Comparison of ENCODE assay signal across 8 cellular contexts in genomic region chr17:58338454-58338841, GRCh38. TPM values are rescaled to one million over a fixed set of nuclear protein-coding genes. Genes with fewer than 3 reads are reported as not detected.
A peak's percentile ranks its signal among the peaks of the same experiment; 100 is the strongest.
DNase-seq lines count a peak whose midpoint lies in the region; ATAC-seq and TF ChIP-seq lines count a peak whose summit lies in the region.

No MANE protein-coding gene starts in this region.

- H3K27ac Mint-ChIP-seq in activated CD8-positive, alpha-beta T cell treated with anti-CD3 and anti-CD28 coated beads for 36 hours: peak overlapping the region; percentile 96
- H3K27ac Mint-ChIP-seq in mesothelial cell of epicardium: peak overlapping the region; percentile 93

- peaks cover 80% of the 10 kb centered on the region for H3K36me3 Mint-ChIP-seq in activated CD8-positive, alpha-beta T cell treated with anti-CD3 and anti-CD28 coated beads for 36 hours (ENCODE audit: low read depth)
- H3K36me3 Mint-ChIP-seq in mesothelial cell of epicardium: peaks cover 5% of the 10 kb centered on the region

- CTCF ChIA-PET in activated CD8-positive, alpha-beta T cell treated with anti-CD3 and anti-CD28 coated beads for 36 hours (lab: Charles Lee): interaction anchor here (3.0 to 6.2 kb wide), 3 partner anchors 11 to 21 kb away, joined by 19 to 51 read pairs (median 49); partner anchors contain the start of genes SUPT4H1 and TSPOAP1

- H3K27me3 Mint-ChIP-seq in activated CD8-positive, alpha-beta T cell treated with anti-CD3 and anti-CD28 coated beads for 36 hours: no peaks in the 10 kb centered on the region
- no peaks in the 10 kb centered on the region for H3K27me3 Mint-ChIP-seq in mesothelial cell of epicardium (ENCODE audit: low read depth)

- POLR2A ChIA-PET in activated CD8-positive, alpha-beta T cell treated with anti-CD3 and anti-CD28 coated beads for 36 hours (lab: Charles Lee): interaction anchor here (0.9 to 26.8 kb wide), 8 partner anchors 1 to 177 kb away, joined by 3 to 1558 read pairs (median 6); partner anchors contain the start of genes MTMR4, SUPT4H1 and TSPOAP1

- ATAC-seq in activated CD8-positive, alpha-beta T cell treated with anti-CD3 and anti-CD28 coated beads for 36 hours: peak; percentile 5
- ATAC-seq in GM18909 (IDR thresholded peaks at IDR 0.05; ENCODE audit: poor library complexity, unreplicated experiment) (no peak), HG03196 (IDR thresholded peaks at IDR 0.05; ENCODE audit: unreplicated experiment) (no peak)

- TF ChIP-seq CTCF in activated CD8-positive, alpha-beta T cell treated with anti-CD3 and anti-CD28 coated beads for 36 hours (IDR thresholded peaks at IDR 0.05): peak; percentile 38
- TF ChIP-seq CTCF in mesothelial cell of epicardium (IDR thresholded peaks at IDR 0.05; ENCODE audit: unreplicated experiment): no peak

- intact Hi-C loops in activated CD8-positive, alpha-beta T cell treated with anti-CD3 and anti-CD28 coated beads for 36 hours (cut with micrococcal nuclease): loop anchor here (5.0 to 10.0 kb wide), 3 partner anchors 79 to 766 kb away; partner anchors contain the start of genes RNF43 and TRIM37

- DNase-seq in stimulated activated naive CD4-positive, alpha-beta T cell treated with Interleukin-2 at 50 U/mL for 16 hours (lab: John Stamatoyannopoulos, UW): peak; percentile 36
- no peak for DNase-seq in stimulated activated naive CD4-positive, alpha-beta T cell (lab: John Stamatoyannopoulos, UW)
- peak; percentile 71 for DNase-seq in activated CD8-positive, alpha-beta T cell treated with anti-CD3 and anti-CD28 coated beads for 36 hours
- DNase-seq in mesothelial cell of epicardium (ENCODE audit: low spot score in 2 of 2, unreplicated experiment in 2 of 2) (no peak), NCI-H128 (lab: John Stamatoyannopoulos, UW; ENCODE audit: unreplicated experiment) (no peak), nucleus accumbens (lab: John Stamatoyannopoulos, UW) (no peak)

- peak overlapping the region; percentile 81 for H3K4me3 Mint-ChIP-seq in activated CD8-positive, alpha-beta T cell treated with anti-CD3 and anti-CD28 coated beads for 36 hours
- no peak overlapping the region for H3K4me3 Mint-ChIP-seq in mesothelial cell of epicardium

- peaks cover 5% of the 10 kb centered on the region for H3K4me1 Mint-ChIP-seq in activated CD8-positive, alpha-beta T cell treated with anti-CD3 and anti-CD28 coated beads for 36 hours (ENCODE audit: low read depth)
- peaks cover 40% of the 10 kb centered on the region for H3K4me1 Mint-ChIP-seq in mesothelial cell of epicardium

- H3K9me3 Mint-ChIP-seq in activated CD8-positive, alpha-beta T cell treated with anti-CD3 and anti-CD28 coated beads for 36 hours: no peaks in the 10 kb centered on the region
- no peaks in the 10 kb centered on the region for H3K9me3 Mint-ChIP-seq in mesothelial cell of epicardium

RNA-seq across cellular contexts. Expression of gene TSPOAP1, which starts 9.9 kb away (rescaled TPM):
- 10 to 100 TPM; 21.1 to 24.1 TPM for total RNA-seq in activated CD8-positive, alpha-beta T cell treated with anti-CD3 and anti-CD28 coated beads for 36 hours
- total RNA-seq in mesothelial cell of epicardium: 87.2 to 88.8 TPM (median 88.4 TPM) in 3 replicates

RNA-seq across cellular contexts. Expression of gene SUPT4H1, which starts 13.6 kb away (rescaled TPM):
- 100 to 1,000 TPM; 104 to 110 TPM for total RNA-seq in activated CD8-positive, alpha-beta T cell treated with anti-CD3 and anti-CD28 coated beads for 36 hours
- total RNA-seq in mesothelial cell of epicardium: 76.8 to 90.7 TPM (median 86.6 TPM) in 3 replicates

RNA-seq across cellular contexts. Expression of gene MPO, which starts 57.7 kb away (rescaled TPM):
- total RNA-seq in activated CD8-positive, alpha-beta T cell treated with anti-CD3 and anti-CD28 coated beads for 36 hours: not detected
- not detected in 3 replicates for total RNA-seq in mesothelial cell of epicardium

Comparison
In these comparisons a context has a peak if more than half of its experiments do, and no peak if none do; other contexts are left out.
1. DNase-seq: peak in stimulated activated naive CD4-positive, alpha-beta T cell treated with Interleukin-2 at 50 U/mL for 16 hours (single experiment) and activated CD8-positive, alpha-beta T cell treated with anti-CD3 and anti-CD28 coated beads for 36 hours (single experiment); none in stimulated activated naive CD4-positive, alpha-beta T cell (0 of 6), mesothelial cell of epicardium (0 of 2), NCI-H128 (single experiment) and nucleus accumbens (0 of 56).